Comparison of ENCODE assay signal across 24 cellular contexts in genomic region chr2:111053266-111053665, GRCh38.
"Had no signal": no experiment of that assay in that cellular context is flagged by ENCODE, and none has a peak within 500 bp of the region (broad histone marks: within the 10 kb centered on the region; RNA-seq: fewer than 3 reads in every experiment).

No MANE protein-coding gene starts in this region.

- ATAC-seq: activated CD8-positive, alpha-beta T cell treated with anti-CD3 and anti-CD28 coated beads for 36 hours; PC-3; T-cell had no signal

- H3K4me3 Mint-ChIP-seq: activated CD8-positive, alpha-beta T cell treated with anti-CD3 and anti-CD28 coated beads for 36 hours; activated naive CD4-positive, alpha-beta T cell treated with anti-CD3 and anti-CD28 coated beads, Interleukin-2, amount 50 U/mL, for 24 hours; activated T-cell treated with anti-CD3 and anti-CD28 coated beads, Interleukin-2, amount 50 U/mL, for 24 hours; activated T-helper 1 cell treated with anti-CD3 and anti-CD28 coated beads, Interleukin-12 subunit alpha, Interleukin-12 subunit beta, Interleukin-2, Interleukin-4 antibody, amounts not matched to agents 30 ng/mL and 10 ng/mL and 1 ng/mL, durations not matched to agents 14 hours and 24 hours and 36 hours; central memory CD8-positive, alpha-beta T cell; T-cell had no signal

- H3K27me3 ChIP-seq: breast epithelium had no signal

- DNase-seq: activated CD4-positive, alpha-beta T cell treated with anti-CD3 and anti-CD28 coated beads, Interleukin-2, amount 50 U/mL, for 1 hour; activated CD4-positive, CD25-positive, alpha-beta regulatory T cell; activated CD8-positive, alpha-beta T cell treated with anti-CD3 and anti-CD28 coated beads for 36 hours; activated effector memory CD4-positive, alpha-beta T cell treated with Interleukin-2 at 50 U/mL for 16 hours; activated naive CD4-positive, alpha-beta T cell; aorta; MM.1S; NCI-H1105; NCI-H1436 treated with DMSO at 0.1 percent for 48 hours; NCI-H187; NCI-H2081; NCI-H510A treated with DMSO at 0.1 percent for 48 hours; NCI-H69; PC-3; SIG-M5; T-cell; T-helper 2 cell; T1000 had no signal

- H3K27ac Mint-ChIP-seq: activated CD8-positive, alpha-beta T cell treated with anti-CD3 and anti-CD28 coated beads for 36 hours; activated naive CD4-positive, alpha-beta T cell treated with anti-CD3 and anti-CD28 coated beads, Interleukin-2, amount 50 U/mL, for 24 hours; activated T-cell treated with anti-CD3 and anti-CD28 coated beads, Interleukin-2, amount 50 U/mL, for 24 hours; activated T-helper 1 cell treated with anti-CD3 and anti-CD28 coated beads, Interleukin-12 subunit alpha, Interleukin-12 subunit beta, Interleukin-2, Interleukin-4 antibody, amounts not matched to agents 30 ng/mL and 10 ng/mL and 1 ng/mL, durations not matched to agents 14 hours and 24 hours and 36 hours; T-cell had no signal

- H3K4me3 ChIP-seq: breast epithelium had no signal

- H3K36me3 ChIP-seq: breast epithelium had no signal

- H3K4me1 ChIP-seq: breast epithelium had no signal

- H3K27ac ChIP-seq: breast epithelium, VCaP had no signal

- H3K9me3 ChIP-seq: breast epithelium had no signal

- H3K36me3 Mint-ChIP-seq: T-cell had no signal

- H3K9me3 Mint-ChIP-seq: activated naive CD4-positive, alpha-beta T cell treated with anti-CD3 and anti-CD28 coated beads, Interleukin-2, amount 50 U/mL, for 24 hours; activated T-cell treated with anti-CD3 and anti-CD28 coated beads, Interleukin-2, amount 50 U/mL, for 24 hours; central memory CD8-positive, alpha-beta T cell; T-cell had no signal
